Comparison of ENCODE assay signal across 8 cellular contexts in the genomic region with DNA sequence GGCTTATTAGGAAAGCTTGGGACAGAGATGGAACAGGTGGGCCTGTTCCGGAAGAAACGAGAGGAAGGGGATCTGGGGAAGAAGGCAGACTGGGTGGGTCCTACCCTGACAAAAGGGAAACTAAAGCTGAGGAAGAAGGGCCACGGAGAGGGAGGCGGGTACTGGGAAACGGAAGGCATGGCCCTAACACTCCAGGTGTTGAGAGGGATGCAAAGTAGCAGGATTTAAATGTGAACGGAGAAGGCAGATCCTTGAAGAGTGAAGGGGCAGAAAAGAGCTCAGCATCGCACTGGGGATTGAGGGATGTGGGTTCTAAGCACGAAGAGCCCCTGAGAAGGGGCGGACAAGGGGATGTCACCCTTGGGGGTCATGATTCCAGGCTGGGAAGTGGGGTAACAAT. TPM values are rescaled to one million over a fixed set of nuclear protein-coding genes. Genes with fewer than 3 reads are reported as not detected.
DNase-seq lines count a peak whose midpoint lies in the region; ATAC-seq, FAIRE-seq and TF ChIP-seq lines count a peak whose summit lies in the region.

No MANE protein-coding gene starts in this region.

- TF ChIP-seq CTCF in A549 (IDR thresholded peaks at IDR 0.05) (no peak), kidney (IDR thresholded peaks at IDR 0.05; ENCODE audit: borderline replicate concordance, extremely low read depth, insufficient read depth) (no peak), thyroid gland (IDR thresholded peaks at IDR 0.05) (no peak)

- H3K9me3 ChIP-seq in A549, result no peaks in the 10 kb centered on the region
- no peaks in the 10 kb centered on the region for H3K9me3 ChIP-seq in kidney (ENCODE audit: control insufficient read depth in 1 of 2, low read length in 2 of 2)
- H3K9me3 ChIP-seq in thyroid gland, result no peaks in the 10 kb centered on the region

- H3K27ac Mint-ChIP-seq in activated T-helper 17 cell treated with anti-CD3 and anti-CD28 coated beads, Interleukin-2, amount 50 U/mL, for 72 hours, result peak overlapping the region; percentile 86

- intact Hi-C loops in kidney (cut with DNase I) (no loop called here), thyroid gland (cut with DNase I) (no loop called here)

- no peak for DNase-seq in A549 (ENCODE audit: low read depth in 1 of 2, low spot score in 1 of 2)
- DNase-seq in GM19238 (ENCODE audit: insufficient read length, low spot score), result peak; percentile 34
- DNase-seq in kidney, result no peak
- DNase-seq in thyroid gland, result peak in 1 of 2 donors; percentile 9
- DNase-seq in stimulated activated CD4-positive, alpha-beta T cell treated with anti-CD3 and anti-CD28 coated beads, Interleukin-12 subunit alpha, Interleukin-12 subunit beta, amount 100 ng/mL, for 4 hours, result no peak

- FAIRE-seq in A549 (lab: Jason Lieb, UNC), result no peak
- no peak for FAIRE-seq in kidney (lab: Jason Lieb, UNC)

- peak overlapping the region; percentile 84 for H3K4me2 ChIP-seq in A549

- H3K4me1 Mint-ChIP-seq in activated T-helper 17 cell treated with anti-CD3 and anti-CD28 coated beads, Interleukin-2, amount 50 U/mL, for 72 hours, result peaks cover 35% of the 10 kb centered on the region

- no peak for TF ChIP-seq RAD21 in A549 (conservative IDR thresholded peaks at IDR 0.05 in 1 of 2, IDR thresholded peaks at IDR 0.05 in 1 of 2)

- H3K4me1 ChIP-seq in A549 (peaks cover 4% of the 10 kb centered on the region; the same call in 1 of the 3 replicates), kidney (ENCODE audit: control insufficient read depth in 1 of 2, insufficient read depth in 1 of 2, low read depth in 1 of 2, low read length in 2 of 2) (peaks cover 23 to 28% of the 10 kb centered on the region in 2 donors), thyroid gland (peaks cover 30 to 46% of the 10 kb centered on the region in 2 donors)

- no peaks in the 10 kb centered on the region for H3K27me3 Mint-ChIP-seq in activated T-helper 17 cell treated with anti-CD3 and anti-CD28 coated beads, Interleukin-2, amount 50 U/mL, for 72 hours

- ATAC-seq in A549 (peak in 1 of 2 experiments; percentile 8; a peak in 2 of 6 replicates), GM19467 (IDR thresholded peaks at IDR 0.05; ENCODE audit: unreplicated experiment) (no peak), GM21825 (IDR thresholded peaks at IDR 0.05; ENCODE audit: unreplicated experiment) (no peak)
- ATAC-seq in activated T-helper 17 cell treated with anti-CD3 and anti-CD28 coated beads, Interleukin-2, amount 50 U/mL, for 72 hours (replicated peaks), result no peak

- H3K4me3 Mint-ChIP-seq in activated T-helper 17 cell treated with anti-CD3 and anti-CD28 coated beads, Interleukin-2, amount 50 U/mL, for 72 hours, result peak overlapping the region; percentile 92

- H3K9me3 Mint-ChIP-seq in activated T-helper 17 cell treated with anti-CD3 and anti-CD28 coated beads, Interleukin-2, amount 50 U/mL, for 72 hours, result no peaks in the 10 kb centered on the region

- 17% methylated on average over 9 of the region's 9 CpGs for WGBS in A549 (ENCODE audit: missing lambda C conversion rate)
- WGBS in thyroid gland, 2 donors, result 7 to 8% methylated on average over 9 of the region's 9 CpGs

- H3K36me3 Mint-ChIP-seq in activated T-helper 17 cell treated with anti-CD3 and anti-CD28 coated beads, Interleukin-2, amount 50 U/mL, for 72 hours (ENCODE audit: low read depth), result peaks cover 11% of the 10 kb centered on the region

- H3K9ac ChIP-seq in kidney (ENCODE audit: low read length in 2 of 2), result peak overlapping the region; percentile 78 to 83

- CTCF ChIA-PET in A549 (lab: Yijun Ruan, JAX), result interaction anchor here (0.9 to 1.3 kb wide), 2 partner anchors 11 to 13 kb away, joined by 3 read pairs; no protein-coding TSS in a partner anchor

- TF ChIP-seq POLR2A in A549 (IDR thresholded peaks at IDR 0.05; ENCODE audit: low read length), result no peak
- TF ChIP-seq POLR2A in thyroid gland (IDR thresholded peaks at IDR 0.05), result no peak

- H3K36me3 ChIP-seq in kidney (ENCODE audit: control insufficient read depth in 1 of 2, insufficient read depth in 2 of 2, low read length in 2 of 2) (no peaks in the 10 kb centered on the region), thyroid gland (no peaks in the 10 kb centered on the region)

- no peak for TF ChIP-seq EP300 in A549 (IDR thresholded peaks at IDR 0.05)

- H3K4me3 ChIP-seq in A549 (peak overlapping the region; percentile 86), kidney (ENCODE audit: low read length in 2 of 2) (peak overlapping the region; percentile 78 to 94), thyroid gland (replicated peaks in 1 of 3) (peak overlapping the region; percentile 21 to 68 (median 50))

- POLR2A ChIA-PET in A549 (lab: Yijun Ruan, JAX), result no interaction called here

- peak overlapping the region; percentile 73 to 94; a peak in 5 of 6 replicates for H3K27ac ChIP-seq in A549
- no peak overlapping the region for H3K27ac ChIP-seq in kidney (ENCODE audit: low read depth in 2 of 2, low read length in 2 of 2)
- peak overlapping the region in 2 of 3 donors; percentile 34 to 51 for H3K27ac ChIP-seq in thyroid gland

- no peaks in the 10 kb centered on the region for H3K27me3 ChIP-seq in thyroid gland

TF ChIP-seq in A549, 52 proteins besides CTCF, POLR2A, EP300 and RAD21:
- TF ChIP-seq MAFK (IDR thresholded peaks at IDR 0.05; ENCODE audit: partially characterized antibody) (no peak), JUN (IDR thresholded peaks at IDR 0.05) (no peak), HOXA7 (CRISPR knock-in tag; IDR thresholded peaks at IDR 0.05) (no peak), FOSL2 (IDR thresholded peaks at IDR 0.05) (no peak), FOSL2 (CRISPR knock-in tag; IDR thresholded peaks at IDR 0.05) (no peak), FOXS1 (CRISPR knock-in tag; IDR thresholded peaks at IDR 0.05) (no peak)
TF ChIP-seq in A549: peak in this region for 0.

RNA-seq across cellular contexts. Expression of gene STIMATE, which starts 0.7 kb away (rescaled TPM):
- 5.0 and 5.2 TPM in 2 replicates for polyA plus RNA-seq in A549 (2011; rRNA removed)
- 8.8 and 9.9 TPM in 2 replicates for polyA plus RNA-seq in A549 (2012; cell fraction: cytosol; rRNA removed)
- 17.6 and 18.6 TPM in 2 replicates for polyA plus RNA-seq in A549 (2012; cell fraction: nucleus; rRNA removed)
- polyA plus RNA-seq in A549 (2017; fragmentation: RNase III; extraction: RNeasy Plus Mini Kit Qiagen cat#74134 plus additional on column Dnase treatment), result 5.5 to 7.6 TPM (median 7.2 TPM) in 3 replicates
- polyA minus RNA-seq in A549 (2011; rRNA and poly(A)+ RNA removed), result 9.4 and 9.5 TPM in 2 replicates
- 10 to 100 TPM; 13.6 to 39.0 TPM for total RNA-seq in activated T-helper 17 cell treated with anti-CD3 and anti-CD28 coated beads, Interleukin-2, amount 50 U/mL, for 72 hours
- total RNA-seq in kidney, result 21.4 TPM
- 23.3 TPM for polyA plus RNA-seq in kidney (ENCODE audit: insufficient read depth, low read depth, low replicate concordance)
- total RNA-seq in thyroid gland, result 10 to 100 TPM; 15.0 to 22.1 (median 18.7) TPM

Comparison
In these comparisons a context has a peak if more than half of its experiments do, and no peak if none do; other contexts are left out.
1. H3K27ac ChIP-seq: peak in A549 (2 of 2) and thyroid gland (2 of 3); none in kidney (0 of 2).
2. Peak in every context shown above with its lines, with median percentiles within 50 percentile points of each other: H3K4me3 ChIP-seq.